In genomic region chr17:17872468-17873345, GRCh38 we compare ENCODE assay signal across 28 cellular contexts. TPM values are rescaled to one million over a fixed set of nuclear protein-coding genes. Genes with fewer than 3 reads are reported as not detected.
DNase-seq lines count a peak whose midpoint lies in the region; ATAC-seq, FAIRE-seq and TF ChIP-seq lines count a peak whose summit lies in the region.
"Had no signal": no experiment of that assay in that cellular context is flagged by ENCODE, and none has a peak within 500 bp of the region (broad histone marks: within the 10 kb centered on the region; RNA-seq: fewer than 3 reads in every experiment).

No MANE protein-coding gene starts in this region.

- ATAC-seq in HG03139 (IDR thresholded peaks at IDR 0.05; ENCODE audit: unreplicated experiment), result no peak
- ATAC-seq: gastroesophageal sphincter; HepG2; stimulated activated effector memory CD8-positive, alpha-beta T cell treated with anti-CD3 and anti-CD28 coated beads, Interleukin-12 subunit alpha, Interleukin-12 subunit beta, amount 100 ng/mL, for 72 hours had no signal

- H3K79me1 ChIP-seq in mesenchymal stem cell (replicated peaks; ENCODE audit: low read length, poor library complexity, severe bottlenecking), result peaks cover 4% of the 10 kb centered on the region

- H3K4me1 ChIP-seq in CD4-positive, alpha-beta memory T cell (ENCODE audit: insufficient read depth, low read length), result no peaks in the 10 kb centered on the region
- H3K4me1 ChIP-seq in astrocyte (ENCODE audit: insufficient read depth, low read length) (peaks cover 13% of the 10 kb centered on the region), mesenchymal stem cell (ENCODE audit: control insufficient read depth, insufficient read depth, low read depth, low read length) (peaks cover 22% of the 10 kb centered on the region)

- peaks cover 0 to 2% (median 0%) of the 10 kb centered on the region in 4 donors for H3K4me1 Mint-ChIP-seq in CD4-positive, alpha-beta memory T cell
- H3K4me1 Mint-ChIP-seq in HFFc6 (ENCODE audit: low read depth) (peaks cover 38% of the 10 kb centered on the region), astrocyte (ENCODE audit: low read depth, unreplicated experiment) (peaks cover 20% of the 10 kb centered on the region)
- H3K4me1 Mint-ChIP-seq: activated B cell treated with CpG ODN at 0.5 μM for 24 hours; central memory CD8-positive, alpha-beta T cell; stimulated activated effector memory CD8-positive, alpha-beta T cell treated with anti-CD3 and anti-CD28 coated beads, Interleukin-12 subunit alpha, Interleukin-12 subunit beta, amount 100 ng/mL, for 72 hours had no signal

- H4K91ac ChIP-seq in mesenchymal stem cell (ENCODE audit: low read length), result peak overlapping the region; percentile 16

- WGBS in mesenchymal stem cell, result 92% methylated on average over 9 of the region's 9 CpGs

- peak overlapping the region in 1 of 2 experiments; percentile 80 for H3K14ac ChIP-seq in mesenchymal stem cell (ENCODE audit: low read length in 2 of 2)

- H3K27me3 Mint-ChIP-seq in CD4-positive, alpha-beta memory T cell, result no peaks in the 10 kb centered on the region
- H3K27me3 Mint-ChIP-seq in HFFc6 (ENCODE audit: insufficient read depth) (peaks cover 5% of the 10 kb centered on the region; the same call in 1 of the 2 replicates), astrocyte (ENCODE audit: low read depth, unreplicated experiment) (no peaks in the 10 kb centered on the region)
- H3K27me3 Mint-ChIP-seq: activated B cell treated with CpG ODN at 0.5 μM for 24 hours; activated CD4-positive, alpha-beta memory T cell treated with anti-CD3 and anti-CD28 coated beads for 36 hours; CD4-positive, alpha-beta T cell; central memory CD8-positive, alpha-beta T cell had no signal

- H3K9me3 Mint-ChIP-seq in CD4-positive, alpha-beta memory T cell, result no peaks in the 10 kb centered on the region
- H3K9me3 Mint-ChIP-seq in HFFc6 (no peaks in the 10 kb centered on the region), astrocyte (ENCODE audit: unreplicated experiment) (peaks cover 1% of the 10 kb centered on the region)
- H3K9me3 Mint-ChIP-seq: activated B cell treated with CpG ODN at 0.5 μM for 24 hours; activated CD4-positive, alpha-beta memory T cell treated with anti-CD3 and anti-CD28 coated beads for 36 hours; CD4-positive, alpha-beta T cell; central memory CD8-positive, alpha-beta T cell; stimulated activated effector memory CD8-positive, alpha-beta T cell treated with anti-CD3 and anti-CD28 coated beads, Interleukin-12 subunit alpha, Interleukin-12 subunit beta, amount 100 ng/mL, for 72 hours had no signal

- H3K4me3 ChIP-seq in CD4-positive, alpha-beta memory T cell (ENCODE audit: low read length in 2 of 2), result no peak overlapping the region
- H3K4me3 ChIP-seq in astrocyte (ENCODE audit: insufficient read depth, low read depth, low read length) (no peak overlapping the region), mesenchymal stem cell (ENCODE audit: insufficient read depth in 1 of 2, low read depth in 1 of 2, low read length in 2 of 2) (no peak overlapping the region)
- H3K4me3 ChIP-seq: esophagus muscularis mucosa, gastroesophageal sphincter, thoracic aorta had no signal

- CTCF ChIA-PET in CD4-positive, alpha-beta memory T cell (lab: Charles Lee; ENCODE audit: partially characterized antibody), result no interaction called here

- H3K36me3 Mint-ChIP-seq in CD4-positive, alpha-beta memory T cell, result peaks cover 37 to 38% of the 10 kb centered on the region in 2 donors
- H3K36me3 Mint-ChIP-seq in HFFc6 (ENCODE audit: low read depth) (peaks cover 28% of the 10 kb centered on the region), astrocyte (ENCODE audit: low read depth, unreplicated experiment) (peaks cover 25% of the 10 kb centered on the region)
- H3K36me3 Mint-ChIP-seq: activated CD4-positive, alpha-beta memory T cell treated with anti-CD3 and anti-CD28 coated beads for 36 hours had no signal

- peak overlapping the region in 1 of 2 experiments; percentile 64 for H3K4ac ChIP-seq in mesenchymal stem cell (ENCODE audit: low read depth in 1 of 2, low read length in 2 of 2)

- no peaks in the 10 kb centered on the region for H3K9me3 ChIP-seq in CD4-positive, alpha-beta memory T cell (ENCODE audit: control insufficient read depth in 1 of 2, low read length in 2 of 2)
- no peaks in the 10 kb centered on the region for H3K9me3 ChIP-seq in astrocyte (ENCODE audit: insufficient read depth, low read depth, low read length)
- H3K9me3 ChIP-seq in mesenchymal stem cell (ENCODE audit: control insufficient read depth, low read length), result peaks cover 3% of the 10 kb centered on the region
- H3K9me3 ChIP-seq: esophagus muscularis mucosa, gastroesophageal sphincter, thoracic aorta had no signal

- H3K4me3 Mint-ChIP-seq in CD4-positive, alpha-beta memory T cell, result no peak overlapping the region
- no peak overlapping the region; the same call in 1 of the 2 replicates for H3K4me3 Mint-ChIP-seq in HFFc6
- no peak overlapping the region for H3K4me3 Mint-ChIP-seq in astrocyte (ENCODE audit: unreplicated experiment)
- H3K4me3 Mint-ChIP-seq: activated B cell treated with CpG ODN at 0.5 μM for 24 hours; activated CD4-positive, alpha-beta memory T cell treated with anti-CD3 and anti-CD28 coated beads for 36 hours; CD4-positive, alpha-beta T cell; central memory CD8-positive, alpha-beta T cell; stimulated activated effector memory CD8-positive, alpha-beta T cell treated with anti-CD3 and anti-CD28 coated beads, Interleukin-12 subunit alpha, Interleukin-12 subunit beta, amount 100 ng/mL, for 72 hours had no signal

- H3K27me3 ChIP-seq in CD4-positive, alpha-beta memory T cell (ENCODE audit: insufficient read depth, low read length), result no peaks in the 10 kb centered on the region
- H3K27me3 ChIP-seq in astrocyte (ENCODE audit: insufficient read depth, low read length), result no peaks in the 10 kb centered on the region
- H3K27me3 ChIP-seq in mesenchymal stem cell (ENCODE audit: control insufficient read depth in 1 of 2, insufficient read depth in 1 of 2, low read length in 2 of 2), result no peaks in the 10 kb centered on the region
- H3K27me3 ChIP-seq: esophagus muscularis mucosa, gastroesophageal sphincter had no signal

- peak overlapping the region; percentile 25 to 66 for H2BK12ac ChIP-seq in mesenchymal stem cell (ENCODE audit: low read length in 2 of 2)

- H3K4me2 ChIP-seq in astrocyte (ENCODE audit: low read length) (no peak overlapping the region), mesenchymal stem cell (ENCODE audit: low read length, poor library complexity, severe bottlenecking) (no peak overlapping the region)

- peaks cover 37% of the 10 kb centered on the region for H3K36me3 ChIP-seq in CD4-positive, alpha-beta memory T cell (ENCODE audit: insufficient read depth, low read length)
- peaks cover 6% of the 10 kb centered on the region for H3K36me3 ChIP-seq in astrocyte (ENCODE audit: insufficient read depth, low read length)
- H3K36me3 ChIP-seq in mesenchymal stem cell (ENCODE audit: control insufficient read depth in 1 of 2, insufficient read depth in 2 of 2, low read depth in 1 of 2, low read length in 2 of 2), result peaks cover 29 to 44% of the 10 kb centered on the region in 2 experiments

- POLR2A ChIA-PET in CD4-positive, alpha-beta memory T cell (lab: Charles Lee; ENCODE audit: partially characterized antibody), result no interaction called here

- no peak overlapping the region for H2BK120ac ChIP-seq in mesenchymal stem cell (ENCODE audit: low read depth, low read length)

- H2BK5ac ChIP-seq in mesenchymal stem cell (ENCODE audit: low read depth, low read length, poor library complexity, severe bottlenecking), result no peak overlapping the region

- H2BK15ac ChIP-seq in mesenchymal stem cell (ENCODE audit: low read depth, poor library complexity, severe bottlenecking), result no peak overlapping the region

- peak overlapping the region in 1 of 2 experiments; percentile 10 for H3K23ac ChIP-seq in mesenchymal stem cell (ENCODE audit: low read length in 2 of 2)

- peak overlapping the region; percentile 40 to 76 for H3K18ac ChIP-seq in mesenchymal stem cell (ENCODE audit: low read depth in 1 of 2, low read length in 2 of 2)

- H4K8ac ChIP-seq in mesenchymal stem cell (ENCODE audit: low read length), result peak overlapping the region; percentile 9

- H3K27ac ChIP-seq in CD4-positive, alpha-beta memory T cell (ENCODE audit: low read depth, low read length), result no peak overlapping the region
- H3K27ac ChIP-seq in astrocyte (ENCODE audit: low read depth, low read length) (no peak overlapping the region), mesenchymal stem cell (ENCODE audit: low read length, poor library complexity, severe bottlenecking) (no peak overlapping the region)
- H3K27ac ChIP-seq: gastroesophageal sphincter had no signal

- no peak overlapping the region for H2AK5ac ChIP-seq in mesenchymal stem cell (ENCODE audit: low read length, severe bottlenecking)

- H2AFZ ChIP-seq in astrocyte (ENCODE audit: low read depth, low read length), result no peak overlapping the region
- no peak overlapping the region for H2AFZ ChIP-seq in mesenchymal stem cell (ENCODE audit: low read depth, low read length)

- H4K20me1 ChIP-seq in astrocyte (ENCODE audit: insufficient read depth, low read length), result peaks cover 5% of the 10 kb centered on the region

- TF ChIP-seq CTCF in HFFc6 (IDR thresholded peaks at IDR 0.05), result no peak
- TF ChIP-seq CTCF in astrocyte (IDR thresholded peaks at IDR 0.05; ENCODE audit: insufficient read depth, low read depth, low read length), result no peak

- peak overlapping the region in 4 of 7 donors; percentile 23 to 75 (median 44) for H3K27ac Mint-ChIP-seq in CD4-positive, alpha-beta memory T cell
- peak overlapping the region; percentile 41 for H3K27ac Mint-ChIP-seq in HFFc6
- H3K27ac Mint-ChIP-seq in astrocyte (ENCODE audit: unreplicated experiment), result peak overlapping the region; percentile 15
- H3K27ac Mint-ChIP-seq: activated B cell treated with CpG ODN at 0.5 μM for 24 hours; activated CD4-positive, alpha-beta memory T cell treated with anti-CD3 and anti-CD28 coated beads for 36 hours; CD4-positive, alpha-beta T cell had no signal

- H3K79me2 ChIP-seq in astrocyte (ENCODE audit: insufficient read depth, low read length), result no peaks in the 10 kb centered on the region

- no peak for DNase-seq in CD4-positive, alpha-beta memory T cell
- peak; percentile 32 for DNase-seq in HFFc6
- DNase-seq in astrocyte (ENCODE audit: low read depth), result no peak
- DNase-seq in mesenchymal stem cell, result peak; percentile 82
- no peak for DNase-seq in NCI-H526 (lab: John Stamatoyannopoulos, UW)
- no peak for DNase-seq in NCI-H510A (lab: John Stamatoyannopoulos, UW)
- DNase-seq in DMS153 (lab: John Stamatoyannopoulos, UW), result no peak
- DNase-seq: activated B cell treated with CpG ODN at 0.5 μM for 24 hours; activated CD4-positive, alpha-beta memory T cell treated with anti-CD3 and anti-CD28 coated beads for 36 hours; activated effector memory CD4-positive, alpha-beta T cell treated with Interleukin-2 at 50 U/mL for 16 hours; amniotic stem cell; CD4-positive, alpha-beta T cell; DMS53; kidney glomerular epithelial cell; NCI-H1417 treated with DMSO at 0.1 percent for 48 hours; NCI-H2107; RPMI8226; small intestine; stimulated activated CD4-positive, alpha-beta T cell treated with anti-CD3 and anti-CD28 coated beads, Interleukin-2, amount 100 ng/mL, for 24 hours; T-helper 9 cell had no signal

- intact Hi-C loops in CD4-positive, alpha-beta memory T cell (cut with micrococcal nuclease), result no loop called here

- no peak for FAIRE-seq in astrocyte (lab: Jason Lieb, UNC)
- FAIRE-seq: GM19239, HepG2, small intestine had no signal

- H3K9ac ChIP-seq in astrocyte (ENCODE audit: low read length), result no peak overlapping the region
- H3K9ac ChIP-seq in mesenchymal stem cell (ENCODE audit: low read length), result peak overlapping the region; percentile 17

RNA-seq across cellular contexts. Expression of gene SREBF1, which starts 35.9 kb away (rescaled TPM):
- 10 to 100 TPM in 1 of 2 experiments, 1 to 10 TPM in 1; 10.0 to 11.7 TPM for total RNA-seq in CD4-positive, alpha-beta memory T cell
- 10 to 100 TPM in 1 of 2 donors, 1 to 10 TPM in 1; 5.0 to 15.5 TPM for polyA plus RNA-seq in CD4-positive, alpha-beta memory T cell
- total RNA-seq in HFFc6 (2021; fragmentation: NEBNext Ultra II Directional; extraction: Animal tissue kit (Norgen Biotek cat#: 25700)), result 10 to 100 TPM; 34.9 to 51.7 (median 40.5) TPM
- 59.2 and 65.6 TPM in 2 replicates for total RNA-seq in astrocyte
- 89.9 TPM for polyA plus RNA-seq in mesenchymal stem cell (2013, experiment 1 of 2)
- polyA plus RNA-seq in mesenchymal stem cell (2013, experiment 2 of 2), result 89.1 TPM

Comparison
In these comparisons a context has a peak if more than half of its experiments do, and no peak if none do; other contexts are left out.
1. DNase-seq: peak in HFFc6 (single experiment) and mesenchymal stem cell (single experiment); none in CD4-positive, alpha-beta memory T cell (0 of 5), astrocyte (single experiment), NCI-H526 (0 of 2), NCI-H510A (single experiment) and DMS153 (single experiment).
2. Peak in every context shown above with its lines, with median percentiles within 50 percentile points of each other: H3K27ac Mint-ChIP-seq.